In genomic region chr5:119079436-119079921, GRCh38 we compare ENCODE assay signal across 8 cellular contexts. TPM values are rescaled to one million over a fixed set of nuclear protein-coding genes. Genes with fewer than 3 reads are reported as not detected.
DNase-seq lines count a peak whose midpoint lies in the region; ATAC-seq lines count a peak whose summit lies in the region.
"Not testable (repeated sequence)": the region's sequence is repeated elsewhere in the genome, so short reads cannot be mapped to it uniquely, and the experiment has no call there.

No MANE protein-coding gene starts in this region.

- not testable (repeated sequence) for H3K36me3 ChIP-seq in HUES48 (ENCODE audit: control insufficient read depth, insufficient read depth, low read length); iPS-15b (ENCODE audit: control insufficient read depth, insufficient read depth, low read length)

- H3K27me3 Mint-ChIP-seq in activated naive CD8-positive, alpha-beta T cell treated with anti-CD3 and anti-CD28 coated beads for 36 hours: not testable (repeated sequence)

- peak overlapping the region; percentile 99 for H3K27ac ChIP-seq in HUES48 (ENCODE audit: low read depth, low read length)

- H3K9me3 Mint-ChIP-seq in activated naive CD8-positive, alpha-beta T cell treated with anti-CD3 and anti-CD28 coated beads for 36 hours: not testable (repeated sequence)

- not testable (repeated sequence) for H3K9me3 ChIP-seq in HUES48 (ENCODE audit: control insufficient read depth, insufficient read depth, low read length); iPS-15b (ENCODE audit: control insufficient read depth, insufficient read depth, low read length)

- DNase-seq in EH (ENCODE audit: low read depth): peak; percentile 3
- peak; percentile 33 for DNase-seq in activated naive CD8-positive, alpha-beta T cell treated with anti-CD3 and anti-CD28 coated beads for 36 hours
- DNase-seq in stimulated activated CD4-positive, alpha-beta T cell treated with anti-CD3 and anti-CD28 coated beads, Interleukin-4, amount 100 ng/mL, for 1 hour: peak; percentile 27

- peak overlapping the region; percentile 42 for H3K4me3 Mint-ChIP-seq in activated naive CD8-positive, alpha-beta T cell treated with anti-CD3 and anti-CD28 coated beads for 36 hours

- peak; percentile 34 for ATAC-seq in GM19463 (IDR thresholded peaks at IDR 0.05; ENCODE audit: unreplicated experiment)
- peak; percentile 46 for ATAC-seq in HG02870 (IDR thresholded peaks at IDR 0.05; ENCODE audit: unreplicated experiment)
- ATAC-seq in activated CD4-positive, CD25-positive, alpha-beta regulatory T cell treated with anti-CD3 and anti-CD28 coated beads, Interleukin-2, amount 50 U/mL, for 24 hours: peak; percentile 90 to 92

- H3K27me3 ChIP-seq in HUES48 (ENCODE audit: control insufficient read depth, insufficient read depth, low read length); iPS-15b (ENCODE audit: control insufficient read depth, insufficient read depth, low read length): not testable (repeated sequence)

- peak overlapping the region; percentile 80 for H3K27ac Mint-ChIP-seq in activated naive CD8-positive, alpha-beta T cell treated with anti-CD3 and anti-CD28 coated beads for 36 hours

- peak overlapping the region; percentile 80 for H3K9ac ChIP-seq in HUES48 (ENCODE audit: low read depth, low read length)
- not testable (repeated sequence) for H3K9ac ChIP-seq in iPS-15b (ENCODE audit: low read depth, low read length)

- H3K36me3 Mint-ChIP-seq in activated naive CD8-positive, alpha-beta T cell treated with anti-CD3 and anti-CD28 coated beads for 36 hours: peaks cover 18% of the 10 kb centered on the region

- H3K4me1 ChIP-seq in HUES48 (ENCODE audit: control insufficient read depth, insufficient read depth, low read length) (peaks cover 48% of the 10 kb centered on the region), iPS-15b (ENCODE audit: control insufficient read depth, insufficient read depth, low read length) (peaks cover 40% of the 10 kb centered on the region)

- peaks cover 44% of the 10 kb centered on the region for H3K4me1 Mint-ChIP-seq in activated naive CD8-positive, alpha-beta T cell treated with anti-CD3 and anti-CD28 coated beads for 36 hours

- peak overlapping the region; percentile 49 for H3K4me3 ChIP-seq in HUES48 (ENCODE audit: low read depth, low read length)
- H3K4me3 ChIP-seq in iPS-15b (ENCODE audit: low read depth, low read length): peak overlapping the region; percentile 24

RNA-seq across cellular contexts. Expression of gene DMXL1, which starts 8.6 kb away (rescaled TPM):
- 10 to 100 TPM; 22.1 to 25.1 TPM for total RNA-seq in activated naive CD8-positive, alpha-beta T cell treated with anti-CD3 and anti-CD28 coated beads for 36 hours

Comparison
In these comparisons a context has a peak if more than half of its experiments do, and no peak if none do; other contexts are left out.
1. Peak in every context shown above with its lines: DNase-seq, ATAC-seq, H3K4me3 ChIP-seq and H3K27ac ChIP-seq.
2. ATAC-seq: peak in every context shown above with its lines; median percentile 91 in activated CD4-positive, CD25-positive, alpha-beta regulatory T cell treated with anti-CD3 and anti-CD28 coated beads, Interleukin-2, amount 50 U/mL, for 24 hours; 46 in HG02870; 34 in GM19463.